Comparison of ENCODE assay signal across 25 cellular contexts in the genomic region with DNA sequence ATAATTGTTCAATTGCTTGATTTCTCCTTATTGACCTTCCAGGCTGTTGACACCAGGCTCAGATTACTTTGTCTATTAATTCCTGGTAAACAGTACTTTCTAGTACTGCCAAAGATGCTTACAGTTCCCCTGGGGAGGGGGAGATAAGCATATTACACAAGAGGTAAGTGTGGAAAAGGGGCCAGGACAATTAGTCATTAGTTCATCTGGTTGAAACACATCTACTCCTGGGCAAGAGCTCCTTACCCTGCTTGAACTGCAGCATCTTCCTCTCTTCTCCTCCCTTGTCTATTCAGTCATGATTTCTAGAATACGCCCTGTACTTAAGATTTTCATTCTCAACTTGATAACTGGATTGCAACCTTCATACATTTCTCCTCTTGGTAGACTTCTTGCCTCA.
"Had no signal": no experiment of that assay in that cellular context is flagged by ENCODE, and none has a peak within 500 bp of the region (broad histone marks: within the 10 kb centered on the region; RNA-seq: fewer than 3 reads in every experiment).

No MANE protein-coding gene starts in this region.

- H3K27me3 ChIP-seq: gastrocnemius medialis, neural progenitor cell, sigmoid colon, stomach, thyroid gland, vagina had no signal

- H3K4me1 Mint-ChIP-seq: memory B cell, naive B cell had no signal

- H3K4me1 ChIP-seq: gastrocnemius medialis, neural progenitor cell, psoas muscle, sigmoid colon, stomach, thyroid gland, vagina had no signal

- H3K9me3 ChIP-seq: gastrocnemius medialis, mucosa of descending colon, psoas muscle, sigmoid colon, stomach, thyroid gland, vagina had no signal

- H3K27me3 Mint-ChIP-seq: effector memory CD8-positive, alpha-beta T cell had no signal

- H3K36me3 ChIP-seq: gastrocnemius medialis, neural progenitor cell, sigmoid colon, stomach, thyroid gland, vagina had no signal

- H3K4me3 Mint-ChIP-seq: effector memory CD8-positive, alpha-beta T cell; memory B cell; mesothelial cell of epicardium; naive B cell; natural killer cell treated with Interleukin-12 subunit alpha and Interleukin-12 subunit beta and Interleukin-15 and Interleukin-18, amount 100 ng/mL, for 72 hours; neural progenitor cell; stimulated activated effector memory CD8-positive, alpha-beta T cell treated with anti-CD3 and anti-CD28 coated beads, Interleukin-12 subunit alpha, Interleukin-12 subunit beta, amount 100 ng/mL, for 72 hours had no signal

- H3K4me3 ChIP-seq: gastrocnemius medialis, lung, mucosa of descending colon, neural progenitor cell, psoas muscle, sigmoid colon, stomach, thyroid gland, vagina had no signal

- H3K36me3 Mint-ChIP-seq: memory B cell; mesothelial cell of epicardium; naive B cell; natural killer cell treated with Interleukin-12 subunit alpha and Interleukin-12 subunit beta and Interleukin-15 and Interleukin-18, amount 100 ng/mL, for 72 hours; neural progenitor cell; stimulated activated effector memory CD8-positive, alpha-beta T cell treated with anti-CD3 and anti-CD28 coated beads, Interleukin-12 subunit alpha, Interleukin-12 subunit beta, amount 100 ng/mL, for 72 hours had no signal

- H3K27ac Mint-ChIP-seq: effector memory CD8-positive, alpha-beta T cell; memory B cell; mesothelial cell of epicardium; naive B cell; natural killer cell treated with Interleukin-12 subunit alpha and Interleukin-12 subunit beta and Interleukin-15 and Interleukin-18, amount 100 ng/mL, for 72 hours had no signal

- H3K9me3 Mint-ChIP-seq: effector memory CD8-positive, alpha-beta T cell; memory B cell; mesothelial cell of epicardium; naive B cell; natural killer cell treated with Interleukin-12 subunit alpha and Interleukin-12 subunit beta and Interleukin-15 and Interleukin-18, amount 100 ng/mL, for 72 hours; neural progenitor cell; stimulated activated effector memory CD8-positive, alpha-beta T cell treated with anti-CD3 and anti-CD28 coated beads, Interleukin-12 subunit alpha, Interleukin-12 subunit beta, amount 100 ng/mL, for 72 hours had no signal

- DNase-seq: cortex of kidney; effector memory CD8-positive, alpha-beta T cell; erythroblast; foreskin fibroblast; gastrocnemius medialis; head of caudate nucleus; mucosa of descending colon; naive B cell; posterior cingulate gyrus; psoas muscle; right cardiac atrium; sigmoid colon; stimulated activated CD4-positive, alpha-beta T cell treated with anti-CD3 and anti-CD28 coated beads, Interleukin-2, amount 100 ng/mL, for 24 hours; stimulated activated CD4-positive, alpha-beta T cell treated with anti-CD3 and anti-CD28 coated beads, Interleukin-4, amount 100 ng/mL, for 24 hours; stimulated activated naive CD4-positive, alpha-beta T cell treated with Interleukin-2 at 50 U/mL for 16 hours; stomach; thyroid gland; trophoblast cell had no signal
